In genomic region chr1:114009042-114009392, GRCh38 we compare ENCODE assay signal across 19 cellular contexts. TPM values are rescaled to one million over a fixed set of nuclear protein-coding genes. Genes with fewer than 3 reads are reported as not detected.
A peak's percentile ranks its signal among the peaks of the same experiment; 100 is the strongest.
DNase-seq lines count a peak whose midpoint lies in the region; ATAC-seq, FAIRE-seq and TF ChIP-seq lines count a peak whose summit lies in the region.
"Had no signal": no experiment of that assay in that cellular context is flagged by ENCODE, and none has a peak within 500 bp of the region (broad histone marks: within the 10 kb centered on the region; RNA-seq: fewer than 3 reads in every experiment).

No MANE protein-coding gene starts in this region.

- H3K27me3 ChIP-seq in GM23338 (ENCODE audit: insufficient read depth), result no peaks in the 10 kb centered on the region
- H3K27me3 ChIP-seq in astrocyte (ENCODE audit: insufficient read depth, low read length), result no peaks in the 10 kb centered on the region

- H3K9me3 Mint-ChIP-seq in GM23338 (peaks cover 14% of the 10 kb centered on the region), astrocyte (ENCODE audit: unreplicated experiment) (peaks cover 6% of the 10 kb centered on the region)

- H3K4me3 ChIP-seq in GM23338, result no peak overlapping the region
- H3K4me3 ChIP-seq in HEK293 (ENCODE audit: low read depth, low read length), result no peak overlapping the region
- H3K4me3 ChIP-seq in astrocyte (ENCODE audit: insufficient read depth, low read depth, low read length), result no peak overlapping the region
- H3K4me3 ChIP-seq: A549 had no signal

- DNase-seq in GM23338 (ENCODE audit: low spot score), result no peak
- DNase-seq in astrocyte (ENCODE audit: low read depth), result no peak
- peak; percentile 79 for DNase-seq in myocyte (ENCODE audit: low read depth)
- no peak for DNase-seq in hypothalamus (lab: John Stamatoyannopoulos, UW)
- DNase-seq in stimulated activated CD4-positive, alpha-beta T cell treated with anti-CD3 and anti-CD28 coated beads, Interleukin-2, amount 100 ng/mL, for 24 hours, result no peak
- no peak for DNase-seq in activated CD4-positive, alpha-beta T cell treated with anti-CD3 and anti-CD28 coated beads for 1 hour
- DNase-seq: BE2C; CD4-positive, alpha-beta memory T cell; COR-L47; DMS79 had no signal

- H3K9me3 ChIP-seq in HEK293 (ENCODE audit: control insufficient read depth, insufficient read depth, low read depth, low read length) (no peaks in the 10 kb centered on the region), astrocyte (ENCODE audit: insufficient read depth, low read depth, low read length) (no peaks in the 10 kb centered on the region)
- H3K9me3 ChIP-seq: A549, BE2C had no signal

- no peak for TF ChIP-seq CTCF in GM23338 (conservative IDR thresholded peaks at IDR 0.05; ENCODE audit: low read depth in 2 of 2)
- no peak for TF ChIP-seq CTCF in HEK293 (tag by site-specific recombination; IDR thresholded peaks at IDR 0.05)
- no peak for TF ChIP-seq CTCF in astrocyte (IDR thresholded peaks at IDR 0.05; ENCODE audit: insufficient read depth, low read depth, low read length)

- H3K4me3 Mint-ChIP-seq in GM23338, result no peak overlapping the region
- no peak overlapping the region for H3K4me3 Mint-ChIP-seq in astrocyte (ENCODE audit: unreplicated experiment)
- H3K4me3 Mint-ChIP-seq: CD4-positive, alpha-beta memory T cell had no signal

- POLR2A ChIA-PET in HEK293 (lab: Yijun Ruan, JAX), result no interaction called here

- H3K4me1 Mint-ChIP-seq in GM23338 (peaks cover 16% of the 10 kb centered on the region), astrocyte (ENCODE audit: low read depth, unreplicated experiment) (peaks cover 17% of the 10 kb centered on the region)
- H3K4me1 Mint-ChIP-seq: CD4-positive, alpha-beta memory T cell had no signal

- H3K4me1 ChIP-seq in GM23338 (ENCODE audit: insufficient read depth) (peaks cover 20% of the 10 kb centered on the region), HEK293 (ENCODE audit: control insufficient read depth, insufficient read depth, low read length) (no peaks in the 10 kb centered on the region), astrocyte (ENCODE audit: insufficient read depth, low read length) (no peaks in the 10 kb centered on the region)
- H3K4me1 ChIP-seq: BE2C had no signal

- H3K4me2 ChIP-seq in GM23338 (no peak overlapping the region), astrocyte (ENCODE audit: low read length) (no peak overlapping the region)
- H3K4me2 ChIP-seq: A549 had no signal

- H4K20me1 ChIP-seq in GM23338 (replicated peaks; ENCODE audit: insufficient read depth) (no peaks in the 10 kb centered on the region), astrocyte (ENCODE audit: insufficient read depth, low read length) (no peaks in the 10 kb centered on the region)

- no peak overlapping the region for H3K9ac ChIP-seq in astrocyte (ENCODE audit: low read length)

- ATAC-seq in GM23338, result no peak
- no peak for ATAC-seq in GM21619 (IDR thresholded peaks at IDR 0.05; ENCODE audit: unreplicated experiment)
- ATAC-seq: A549 had no signal

- no peaks in the 10 kb centered on the region for H3K79me2 ChIP-seq in GM23338 (replicated peaks; ENCODE audit: insufficient read depth)
- no peaks in the 10 kb centered on the region for H3K79me2 ChIP-seq in astrocyte (ENCODE audit: insufficient read depth, low read length)

- H3K9me2 ChIP-seq in GM23338 (ENCODE audit: insufficient read depth), result peaks cover 13% of the 10 kb centered on the region; the same call in 1 of the 2 replicates

- H3K36me3 Mint-ChIP-seq in GM23338 (ENCODE audit: low read depth), result peaks cover 18% of the 10 kb centered on the region
- no peaks in the 10 kb centered on the region for H3K36me3 Mint-ChIP-seq in astrocyte (ENCODE audit: low read depth, unreplicated experiment)

- H3F3A ChIP-seq in GM23338 (replicated peaks; ENCODE audit: low read depth), result 0 out of 2 replicates have a peak, but pooled peaks cover 3% of the 10 kb centered on the region

- no peak for FAIRE-seq in astrocyte (lab: Jason Lieb, UNC)
- FAIRE-seq: A549, D721Med, G401.6, GM12892, GM19239, H54 had no signal

- no peaks in the 10 kb centered on the region for H3K36me3 ChIP-seq in GM23338 (ENCODE audit: insufficient read depth)
- no peaks in the 10 kb centered on the region for H3K36me3 ChIP-seq in HEK293 (ENCODE audit: control insufficient read depth in 2 of 2, insufficient read depth in 1 of 2, low read length in 2 of 2)
- no peaks in the 10 kb centered on the region for H3K36me3 ChIP-seq in astrocyte (ENCODE audit: insufficient read depth, low read length)
- H3K36me3 ChIP-seq: BE2C had no signal

- no peak overlapping the region for H3K27ac Mint-ChIP-seq in GM23338
- H3K27ac Mint-ChIP-seq in astrocyte (ENCODE audit: unreplicated experiment), result peak overlapping the region; percentile 31

- no peak overlapping the region for H3K27ac ChIP-seq in GM23338 (ENCODE audit: low read depth)
- no peak overlapping the region for H3K27ac ChIP-seq in HEK293 (ENCODE audit: extremely low read depth, low read depth, low read length)
- no peak overlapping the region for H3K27ac ChIP-seq in astrocyte (ENCODE audit: low read depth, low read length)
- H3K27ac ChIP-seq: A549, C4-2B had no signal

- CTCF ChIA-PET in HEK293 (lab: Yijun Ruan, JAX), result interaction anchor here (0.5 to 1.2 kb wide), 3 partner anchors 8 to 274 kb away, joined by 3 to 6 read pairs (median 3); no protein-coding TSS in a partner anchor

- H3K27me3 Mint-ChIP-seq in GM23338 (ENCODE audit: insufficient read depth, low read depth, poor library complexity) (peaks cover 7% of the 10 kb centered on the region), astrocyte (ENCODE audit: low read depth, unreplicated experiment) (no peaks in the 10 kb centered on the region)

- H2AFZ ChIP-seq in GM23338 (0 out of 2 replicates have a peak overlapping the region, but pooled peaks have one; percentile 35), astrocyte (ENCODE audit: low read depth, low read length) (no peak overlapping the region)

TF ChIP-seq in GM23338, 12 proteins besides CTCF, POLR2A, EP300 and RAD21 (continues in another document):
- no peak for TF ChIP-seq ZNF331 (CRISPR knock-in tag; IDR thresholded peaks at IDR 0.05; ENCODE audit: low read depth)
- TF ChIP-seq JUNB (IDR thresholded peaks at IDR 0.05; ENCODE audit: unreplicated experiment), result no peak
- no peak for TF ChIP-seq EZH2phosphoT487 (IDR thresholded peaks at IDR 0.05; ENCODE audit: unreplicated experiment)
- no peak for TF ChIP-seq CREB1 (CRISPR knock-in tag; IDR thresholded peaks at IDR 0.05; ENCODE audit: low read depth)
- no peak for TF ChIP-seq ZNF114 (CRISPR knock-in tag; IDR thresholded peaks at IDR 0.05)
- TF ChIP-seq POLR2AphosphoS5 (IDR thresholded peaks at IDR 0.05; ENCODE audit: low read depth), result no peak
- TF ChIP-seq, protein P1, sequence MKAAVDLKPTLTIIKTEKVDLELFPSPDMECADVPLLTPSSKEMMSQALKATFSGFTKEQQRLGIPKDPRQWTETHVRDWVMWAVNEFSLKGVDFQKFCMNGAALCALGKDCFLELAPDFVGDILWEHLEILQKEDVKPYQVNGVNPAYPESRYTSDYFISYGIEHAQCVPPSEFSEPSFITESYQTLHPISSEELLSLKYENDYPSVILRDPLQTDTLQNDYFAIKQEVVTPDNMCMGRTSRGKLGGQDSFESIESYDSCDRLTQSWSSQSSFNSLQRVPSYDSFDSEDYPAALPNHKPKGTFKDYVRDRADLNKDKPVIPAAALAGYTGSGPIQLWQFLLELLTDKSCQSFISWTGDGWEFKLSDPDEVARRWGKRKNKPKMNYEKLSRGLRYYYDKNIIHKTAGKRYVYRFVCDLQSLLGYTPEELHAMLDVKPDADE (IDR thresholded peaks at IDR 0.05), result no peak
- no peak for TF ChIP-seq NANOG (IDR thresholded peaks at IDR 0.05; ENCODE audit: borderline replicate concordance)
- no peak for TF ChIP-seq STAT1 (IDR thresholded peaks at IDR 0.05; ENCODE audit: unreplicated experiment)

TF ChIP-seq in HEK293, 187 proteins besides CTCF, POLR2A, EP300 and RAD21:
- TF ChIP-seq ZNF311 (tag by site-specific recombination; IDR thresholded peaks at IDR 0.05; ENCODE audit: borderline replicate concordance) (no peak), ZNF510 (tag by site-specific recombination; IDR thresholded peaks at IDR 0.05; ENCODE audit: insufficient replicate concordance) (no peak), TRIM28 (IDR thresholded peaks at IDR 0.05; ENCODE audit: borderline replicate concordance, low read length) (no peak), SP3 (tag by site-specific recombination; IDR thresholded peaks at IDR 0.05) (no peak), ZIC2 (tag by site-specific recombination; IDR thresholded peaks at IDR 0.05) (peak; percentile 48), ZNF133 (tag by site-specific recombination; IDR thresholded peaks at IDR 0.05) (no peak), ZNF211 (tag by site-specific recombination; IDR thresholded peaks at IDR 0.05; ENCODE audit: low read depth) (no peak), ZNF19 (tag by site-specific recombination; IDR thresholded peaks at IDR 0.05; ENCODE audit: low read depth) (no peak)

RNA-seq across cellular contexts. Expression of gene OLFML3, which starts 29.7 kb away (rescaled TPM):
- total RNA-seq in GM23338 (2014; rRNA removed; shearing (Covaris generic)), result 69.9 and 73.6 TPM in 2 replicates
- 42.8 and 44.7 TPM in 2 replicates for polyA plus RNA-seq in GM23338 (2016; fragmentation: Nextera tagmentation; extraction: Ambion mirVana)
- total RNA-seq in astrocyte (23.2 and 26.7 TPM in 2 replicates), myocyte (239 and 310 TPM in 2 replicates)
- 96.7 TPM for polyA plus RNA-seq in myocyte (2012)
- polyA plus RNA-seq: CD4-positive, alpha-beta memory T cell had no signal
